In genomic region chr12:94805749-94806148, GRCh38 we compare ENCODE assay signal across 1 cellular context.
TF ChIP-seq lines count a peak whose summit lies in the region.

No MANE protein-coding gene starts in this region.

TF ChIP-seq in HEK293, 187 proteins besides CTCF, POLR2A, EP300 and RAD21 (continued from another document):
- TF ChIP-seq PRDM2 (tag by site-specific recombination; IDR thresholded peaks at IDR 0.05; ENCODE audit: borderline replicate concordance) (no peak), ZNF518A (tag by site-specific recombination; conservative IDR thresholded peaks at IDR 0.05; ENCODE audit: low read depth) (peak; percentile 49), HOXD13 (CRISPR knock-in tag; IDR thresholded peaks at IDR 0.05; ENCODE audit: borderline replicate concordance) (no peak), ATF2 (tag by site-specific recombination; IDR thresholded peaks at IDR 0.05; ENCODE audit: low read depth) (peak; percentile 78), ZBTB49 (tag by site-specific recombination; IDR thresholded peaks at IDR 0.05; ENCODE audit: low read depth) (no peak), ZNF677 (tag by site-specific recombination; IDR thresholded peaks at IDR 0.05) (no peak), GFI1B (tag by site-specific recombination; IDR thresholded peaks at IDR 0.05) (no peak), ZNF140 (tag by site-specific recombination; IDR thresholded peaks at IDR 0.05) (no peak), ZBTB8A (tag by site-specific recombination; IDR thresholded peaks at IDR 0.05) (no peak), ZBTB48 (tag by site-specific recombination; IDR thresholded peaks at IDR 0.05) (no peak), ZNF555 (tag by site-specific recombination; conservative IDR thresholded peaks at IDR 0.05) (no peak), PBX3 (CRISPR knock-in tag; IDR thresholded peaks at IDR 0.05) (no peak), ZNF157 (tag by site-specific recombination; IDR thresholded peaks at IDR 0.05) (no peak), ZNF174 (tag by site-specific recombination; IDR thresholded peaks at IDR 0.05) (no peak), ZNF580 (tag by site-specific recombination; IDR thresholded peaks at IDR 0.05) (no peak), ZNF645 (tag by site-specific recombination; IDR thresholded peaks at IDR 0.05) (no peak), ZNF114 (tag by site-specific recombination; IDR thresholded peaks at IDR 0.05) (no peak), PRDM6 (tag by site-specific recombination; IDR thresholded peaks at IDR 0.05) (no peak), ZNF280C (tag by site-specific recombination; IDR thresholded peaks at IDR 0.05) (no peak)
